29 cellular contexts compared by ENCODE assay signal in the genomic region with DNA sequence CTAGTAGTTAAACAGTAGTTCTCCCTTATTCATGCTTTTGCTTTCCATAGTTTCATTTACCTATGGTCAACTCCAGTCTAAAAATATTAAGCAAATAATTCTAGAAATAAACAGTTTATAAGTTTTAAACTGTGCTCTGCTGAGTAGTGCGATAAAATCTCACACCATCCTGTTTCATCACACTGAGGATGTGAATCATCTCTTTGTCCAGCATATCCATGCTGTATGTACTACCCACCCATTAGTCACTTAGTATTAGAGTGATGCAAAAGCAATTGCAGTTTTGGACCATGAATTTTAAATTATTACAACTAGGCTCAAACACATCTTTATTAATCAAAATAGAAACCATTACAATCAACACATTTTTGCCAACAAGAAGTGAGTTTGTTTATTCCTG.
DNase-seq lines count a peak whose midpoint lies in the region; ATAC-seq and TF ChIP-seq lines count a peak whose summit lies in the region.
"Had no signal": no experiment of that assay in that cellular context is flagged by ENCODE, and none has a peak within 500 bp of the region (broad histone marks: within the 10 kb centered on the region; RNA-seq: fewer than 3 reads in every experiment).

No MANE protein-coding gene starts in this region.

- DNase-seq in A172 (ENCODE audit: low spot score): peak; percentile 3
- peak; percentile 64 for DNase-seq in PC-3
- DNase-seq in cardiac fibroblast (ENCODE audit: low read depth in 2 of 2): peak; percentile 17 to 81
- DNase-seq in glomerular visceral epithelial cell (ENCODE audit: extremely low spot score): peak; percentile 0
- DNase-seq in medulla oblongata (ENCODE audit: extremely low spot score): no peak
- no peak for DNase-seq in DMS79 treated with DMSO at 0.1 percent for 48 hours (lab: John Stamatoyannopoulos, UW)
- DNase-seq in WERI-Rb-1: no peak
- no peak for DNase-seq in stimulated activated naive CD8-positive, alpha-beta T cell treated with anti-CD3 and anti-CD28 coated beads, Interleukin-15, Interleukin-2, amounts not matched to agents 100 U/mL and 50 U/mL, for 24 hours
- DNase-seq: activated CD4-positive, alpha-beta T cell treated with anti-CD3 and anti-CD28 coated beads, Interleukin-2, amount 50 U/mL, for 48 hours; activated CD8-positive, alpha-beta memory T cell treated with anti-CD3 and anti-CD28 coated beads, Interleukin-2, amount 50 U/mL, for 4 hours; activated naive CD4-positive, alpha-beta T cell treated with anti-CD3 and anti-CD28 coated beads for 36 hours; AML-193; amniotic stem cell; caudate nucleus; CD4-positive, alpha-beta T cell; cortex of kidney; EL; foreskin fibroblast; GOT3; left cardiac atrium; NCI-H510A; Peyer's patch; sigmoid colon; stimulated activated CD4-positive, alpha-beta T cell treated with anti-CD3 and anti-CD28 coated beads, Interleukin-15, amount 100 ng/mL, for 24 hours; stimulated activated naive CD4-positive, alpha-beta T cell treated with Interleukin-2 at 50 U/mL for 16 hours; testis had no signal

- H3K36me3 ChIP-seq in PC-3 (ENCODE audit: low read depth, low read length) (no peaks in the 10 kb centered on the region), WERI-Rb-1 (no peaks in the 10 kb centered on the region)
- H3K36me3 ChIP-seq: Peyer's patch, sigmoid colon, SJSA1 had no signal

- BruUV-seq in PC-3 (replicated peaks; lab: Mats Ljungman, UMichigan): no TSS peak

- no peaks in the 10 kb centered on the region for H3K27me3 ChIP-seq in PC-3 (ENCODE audit: low read length)
- H3K27me3 ChIP-seq in WERI-Rb-1 (ENCODE audit: insufficient read depth, low read depth, severe bottlenecking): peaks cover 14% of the 10 kb centered on the region
- H3K27me3 ChIP-seq: Peyer's patch, sigmoid colon, SJSA1, testis had no signal

- H3K9me3 ChIP-seq in PC-3 (ENCODE audit: low read length) (no peaks in the 10 kb centered on the region), WERI-Rb-1 (ENCODE audit: severe bottlenecking) (no peaks in the 10 kb centered on the region)
- H3K9me3 ChIP-seq: Peyer's patch, sigmoid colon, SJSA1, testis had no signal

- no peak overlapping the region for H3K9ac ChIP-seq in PC-3 (ENCODE audit: low read length)

- H2AFZ ChIP-seq in PC-3 (ENCODE audit: low read length): no peak overlapping the region

- intact Hi-C loops in PC-3 (cut with micrococcal nuclease): no loop called here

- POLR2A ChIA-PET in PC-3 (lab: Charles Lee; ENCODE audit: unreplicated experiment): no interaction called here

- no peak overlapping the region for H3K4me3 ChIP-seq in PC-3 (ENCODE audit: low read length)
- H3K4me3 ChIP-seq in cardiac fibroblast (replicated peaks in 1 of 2; ENCODE audit: low read depth in 2 of 2, low read length in 2 of 2): no peak overlapping the region
- H3K4me3 ChIP-seq in WERI-Rb-1 (ENCODE audit: low read depth, low read length): no peak overlapping the region
- H3K4me3 ChIP-seq: Peyer's patch, sigmoid colon, SJSA1, testis had no signal

- no peak for TF ChIP-seq CTCF in PC-3 (conservative IDR thresholded peaks at IDR 0.05; ENCODE audit: low read depth, low read length)
- no peak for TF ChIP-seq CTCF in cardiac fibroblast (IDR thresholded peaks at IDR 0.05; ENCODE audit: low read depth, low read length)
- TF ChIP-seq CTCF in WERI-Rb-1 (IDR thresholded peaks at IDR 0.05; ENCODE audit: low read depth, low read length): no peak

- ATAC-seq in PC-3: peak; percentile 74
- ATAC-seq in stimulated activated naive CD8-positive, alpha-beta T cell treated with anti-CD3 and anti-CD28 coated beads, Interleukin-15, Interleukin-2, amounts not matched to agents 100 U/mL and 50 U/mL, for 24 hours: no peak
- ATAC-seq: HepG2, left cardiac atrium had no signal

- H4K20me1 ChIP-seq in PC-3 (ENCODE audit: low read length): no peaks in the 10 kb centered on the region

- peak overlapping the region; percentile 18; the same call in 1 of the 2 replicates for H3K27ac ChIP-seq in PC-3 (ENCODE audit: low read length)
- H3K27ac ChIP-seq in WERI-Rb-1: no peak overlapping the region
- H3K27ac ChIP-seq: HL-60, Peyer's patch, sigmoid colon, SJSA1, testis had no signal

- H3K4me1 ChIP-seq in PC-3 (ENCODE audit: insufficient read depth, low read length): peaks cover 4% of the 10 kb centered on the region; the same call in 1 of the 2 replicates
- H3K4me1 ChIP-seq: Peyer's patch, sigmoid colon, SJSA1, testis had no signal

- H3K4me2 ChIP-seq in PC-3 (ENCODE audit: low read length): no peak overlapping the region

- H3F3A ChIP-seq in PC-3 (ENCODE audit: low read length, unreplicated experiment): no peaks in the 10 kb centered on the region

- CTCF ChIA-PET in PC-3 (lab: Charles Lee): no interaction called here

- H3K9me2 ChIP-seq in PC-3 (replicated peaks; ENCODE audit: low read length): no peaks in the 10 kb centered on the region

- no peaks in the 10 kb centered on the region for H3K79me2 ChIP-seq in PC-3 (ENCODE audit: low read length)

Comparison
In these comparisons a context has a peak if more than half of its experiments do, and no peak if none do; other contexts are left out.
1. DNase-seq: peak in A172 (single experiment), PC-3 (single experiment), cardiac fibroblast (2 of 2) and glomerular visceral epithelial cell (single experiment); none in medulla oblongata (single experiment), DMS79 treated with DMSO at 0.1 percent for 48 hours (single experiment), WERI-Rb-1 (single experiment) and stimulated activated naive CD8-positive, alpha-beta T cell treated with anti-CD3 and anti-CD28 coated beads, Interleukin-15, Interleukin-2, amounts not matched to agents 100 U/mL and 50 U/mL, for 24 hours (single experiment).